1 cellular context compared by ENCODE assay signal in the genomic region with DNA sequence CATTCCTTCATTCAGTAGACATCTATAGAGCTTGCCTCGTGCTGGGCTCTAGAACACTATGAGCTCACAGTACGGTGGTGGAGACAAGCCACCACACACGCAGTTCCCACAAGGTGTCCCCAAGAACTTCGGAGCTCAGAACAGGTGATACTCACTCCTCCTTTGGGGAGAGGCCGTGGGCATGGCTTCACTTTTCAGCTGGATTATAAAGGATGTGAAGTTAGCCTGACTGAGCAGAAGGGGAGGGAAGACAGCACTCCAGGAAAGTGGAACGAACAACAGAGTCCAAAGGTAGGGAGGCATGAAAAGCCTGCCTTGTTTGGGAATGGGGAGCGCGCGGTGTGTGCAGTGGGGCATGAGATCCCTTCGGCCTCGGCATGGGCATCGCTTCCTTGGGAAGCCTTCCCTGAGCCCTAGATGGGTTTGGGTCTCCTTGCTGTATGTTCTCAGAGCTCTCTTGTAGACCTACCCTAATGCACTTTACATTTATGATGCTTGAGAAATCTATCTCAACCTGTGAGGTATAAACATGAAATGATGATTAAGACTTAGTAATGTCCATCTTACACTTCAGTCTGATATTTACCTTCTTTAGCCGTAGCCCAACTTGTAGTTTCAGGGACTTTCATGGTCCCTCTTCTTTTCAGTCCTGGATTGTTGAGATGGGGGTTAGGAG.
TF ChIP-seq lines count a peak whose summit lies in the region.

No MANE protein-coding gene starts in this region.

TF ChIP-seq in GM23338, 12 proteins besides CTCF, POLR2A, EP300 and RAD21:
- TF ChIP-seq ZNF114 (CRISPR knock-in tag; IDR thresholded peaks at IDR 0.05), result 0 out of 2 replicates have a peak, but pooled peaks have one; percentile 57
- TF ChIP-seq EZH2 (IDR thresholded peaks at IDR 0.05; ENCODE audit: low read depth, unreplicated experiment), result no peak
- TF ChIP-seq, protein P1, sequence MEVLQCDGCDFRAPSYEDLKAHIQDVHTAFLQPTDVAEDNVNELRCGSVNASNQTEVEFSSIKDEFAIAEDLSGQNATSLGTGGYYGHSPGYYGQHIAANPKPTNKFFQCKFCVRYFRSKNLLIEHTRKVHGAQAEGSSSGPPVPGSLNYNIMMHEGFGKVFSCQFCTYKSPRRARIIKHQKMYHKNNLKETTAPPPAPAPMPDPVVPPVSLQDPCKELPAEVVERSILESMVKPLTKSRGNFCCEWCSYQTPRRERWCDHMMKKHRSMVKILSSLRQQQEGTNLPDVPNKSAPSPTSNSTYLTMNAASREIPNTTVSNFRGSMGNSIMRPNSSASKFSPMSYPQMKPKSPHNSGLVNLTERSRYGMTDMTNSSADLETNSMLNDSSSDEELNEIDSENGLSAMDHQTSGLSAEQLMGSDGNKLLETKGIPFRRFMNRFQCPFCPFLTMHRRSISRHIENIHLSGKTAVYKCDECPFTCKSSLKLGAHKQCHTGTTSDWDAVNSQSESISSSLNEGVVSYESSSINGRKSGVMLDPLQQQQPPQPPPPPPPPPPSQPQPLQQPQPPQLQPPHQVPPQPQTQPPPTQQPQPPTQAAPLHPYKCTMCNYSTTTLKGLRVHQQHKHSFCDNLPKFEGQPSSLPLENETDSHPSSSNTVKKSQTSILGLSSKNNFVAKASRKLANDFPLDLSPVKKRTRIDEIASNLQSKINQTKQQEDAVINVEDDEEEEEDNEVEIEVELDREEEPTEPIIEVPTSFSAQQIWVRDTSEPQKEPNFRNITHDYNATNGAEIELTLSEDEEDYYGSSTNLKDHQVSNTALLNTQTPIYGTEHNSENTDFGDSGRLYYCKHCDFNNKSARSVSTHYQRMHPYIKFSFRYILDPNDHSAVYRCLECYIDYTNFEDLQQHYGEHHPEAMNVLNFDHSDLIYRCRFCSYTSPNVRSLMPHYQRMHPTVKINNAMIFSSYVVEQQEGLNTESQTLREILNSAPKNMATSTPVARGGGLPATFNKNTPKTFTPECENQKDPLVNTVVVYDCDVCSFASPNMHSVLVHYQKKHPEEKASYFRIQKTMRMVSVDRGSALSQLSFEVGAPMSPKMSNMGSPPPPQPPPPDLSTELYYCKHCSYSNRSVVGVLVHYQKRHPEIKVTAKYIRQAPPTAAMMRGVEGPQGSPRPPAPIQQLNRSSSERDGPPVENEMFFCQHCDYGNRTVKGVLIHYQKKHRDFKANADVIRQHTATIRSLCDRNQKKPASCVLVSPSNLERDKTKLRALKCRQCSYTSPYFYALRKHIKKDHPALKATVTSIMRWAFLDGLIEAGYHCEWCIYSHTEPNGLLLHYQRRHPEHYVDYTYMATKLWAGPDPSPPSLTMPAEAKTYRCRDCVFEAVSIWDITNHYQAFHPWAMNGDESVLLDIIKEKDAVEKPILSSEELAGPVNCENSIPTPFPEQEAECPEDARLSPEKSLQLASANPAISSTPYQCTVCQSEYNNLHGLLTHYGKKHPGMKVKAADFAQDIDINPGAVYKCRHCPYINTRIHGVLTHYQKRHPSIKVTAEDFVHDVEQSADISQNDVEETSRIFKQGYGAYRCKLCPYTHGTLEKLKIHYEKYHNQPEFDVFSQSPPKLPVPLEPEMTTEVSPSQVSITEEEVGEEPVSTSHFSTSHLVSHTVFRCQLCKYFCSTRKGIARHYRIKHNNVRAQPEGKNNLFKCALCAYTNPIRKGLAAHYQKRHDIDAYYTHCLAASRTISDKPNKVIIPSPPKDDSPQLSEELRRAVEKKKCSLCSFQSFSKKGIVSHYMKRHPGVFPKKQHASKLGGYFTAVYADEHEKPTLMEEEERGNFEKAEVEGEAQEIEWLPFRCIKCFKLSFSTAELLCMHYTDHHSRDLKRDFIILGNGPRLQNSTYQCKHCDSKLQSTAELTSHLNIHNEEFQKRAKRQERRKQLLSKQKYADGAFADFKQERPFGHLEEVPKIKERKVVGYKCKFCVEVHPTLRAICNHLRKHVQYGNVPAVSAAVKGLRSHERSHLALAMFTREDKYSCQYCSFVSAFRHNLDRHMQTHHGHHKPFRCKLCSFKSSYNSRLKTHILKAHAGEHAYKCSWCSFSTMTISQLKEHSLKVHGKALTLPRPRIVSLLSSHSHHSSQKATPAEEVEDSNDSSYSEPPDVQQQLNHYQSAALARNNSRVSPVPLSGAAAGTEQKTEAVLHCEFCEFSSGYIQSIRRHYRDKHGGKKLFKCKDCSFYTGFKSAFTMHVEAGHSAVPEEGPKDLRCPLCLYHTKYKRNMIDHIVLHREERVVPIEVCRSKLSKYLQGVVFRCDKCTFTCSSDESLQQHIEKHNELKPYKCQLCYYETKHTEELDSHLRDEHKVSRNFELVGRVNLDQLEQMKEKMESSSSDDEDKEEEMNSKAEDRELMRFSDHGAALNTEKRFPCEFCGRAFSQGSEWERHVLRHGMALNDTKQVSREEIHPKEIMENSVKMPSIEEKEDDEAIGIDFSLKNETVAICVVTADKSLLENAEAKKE (CRISPR knock-in tag; IDR thresholded peaks at IDR 0.05), result peak; percentile 57; the same call in 1 of the 2 replicates
TF ChIP-seq in GM23338: peak in this region for 2.
